19 cellular contexts compared by ENCODE assay signal in the genomic region with DNA sequence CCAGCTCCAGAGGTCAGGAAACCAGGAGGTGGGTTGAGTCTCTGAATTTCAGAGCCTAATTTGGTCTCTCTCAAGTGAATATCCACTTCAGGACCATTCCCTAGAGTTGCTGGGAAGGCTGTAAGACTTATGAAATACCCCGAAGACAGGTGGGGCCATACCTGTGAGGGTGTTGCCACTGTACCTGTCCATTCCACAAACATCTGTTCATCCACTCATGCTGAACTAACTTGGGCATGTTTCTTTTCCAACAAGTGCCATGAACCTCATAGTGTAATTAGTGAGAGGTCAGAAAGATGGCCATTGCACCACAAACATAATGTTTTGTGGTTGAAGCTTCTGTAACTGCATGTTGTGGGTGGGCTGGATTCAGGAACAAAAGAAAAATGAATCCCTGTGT. TPM values are rescaled to one million over a fixed set of nuclear protein-coding genes. Genes with fewer than 3 reads are reported as not detected.
A peak's percentile ranks its signal among the peaks of the same experiment; 100 is the strongest.
DNase-seq lines count a peak whose midpoint lies in the region; ATAC-seq and TF ChIP-seq lines count a peak whose summit lies in the region.
"Had no signal": no experiment of that assay in that cellular context is flagged by ENCODE, and none has a peak within 500 bp of the region (broad histone marks: within the 10 kb centered on the region; RNA-seq: fewer than 3 reads in every experiment).

No MANE protein-coding gene starts in this region.

- no peak for DNase-seq in activated naive CD4-positive, alpha-beta T cell treated with anti-CD3 and anti-CD28 coated beads, Interleukin-2, amount 50 U/mL, for 72 hours (ENCODE audit: low spot score in 2 of 2)
- DNase-seq in memory B cell (ENCODE audit: low spot score in 2 of 2) (no peak), GM20000 (ENCODE audit: low spot score) (no peak), NCI-H526 treated with DMSO at 0.1 percent for 48 hours (lab: John Stamatoyannopoulos, UW) (no peak), erythroblast (lab: John Stamatoyannopoulos, UW) (no peak)
- DNase-seq: activated CD4-positive, alpha-beta T cell treated with anti-CD3 and anti-CD28 coated beads, Interleukin-2, amount 50 U/mL, for 1 hour; activated effector memory CD4-positive, alpha-beta T cell treated with anti-CD3 and anti-CD28 coated beads, Interleukin-2, amount 50 U/mL, for 16 hours; BE2C; DMS153; effector memory CD8-positive, alpha-beta T cell; NCI-H146; NCI-H345; OCI-M1 had no signal

- H3K9me2 ChIP-seq in DOHH2 (replicated peaks; ENCODE audit: control insufficient read depth, low read length) = no peaks in the 10 kb centered on the region

- H3K27ac Mint-ChIP-seq in activated naive CD4-positive, alpha-beta T cell treated with anti-CD3 and anti-CD28 coated beads, Interleukin-2, amount 50 U/mL, for 72 hours = peak overlapping the region; percentile 62 to 97
- H3K27ac Mint-ChIP-seq in memory B cell = peak overlapping the region; percentile 87

- TF ChIP-seq EP300 in gastroesophageal sphincter (IDR thresholded peaks at IDR 0.05) = no peak

- H3K9me3 ChIP-seq in DOHH2 (ENCODE audit: control insufficient read depth, insufficient read depth, low read length) = no peaks in the 10 kb centered on the region
- no peaks in the 10 kb centered on the region for H3K9me3 ChIP-seq in gastroesophageal sphincter
- H3K9me3 ChIP-seq: BE2C, prostate gland had no signal

- H4K20me1 ChIP-seq in DOHH2 (ENCODE audit: control insufficient read depth, insufficient read depth, low read depth, low read length) = peaks cover 37% of the 10 kb centered on the region

- H3K4me2 ChIP-seq in DOHH2 (ENCODE audit: low read length) = peak overlapping the region; percentile 98

- H3K79me2 ChIP-seq in ACC112 (ENCODE audit: control insufficient read depth, insufficient read depth, low read length, unreplicated experiment) (peaks cover 94% of the 10 kb centered on the region), DOHH2 (ENCODE audit: control insufficient read depth, low read length) (peaks cover 100% of the 10 kb centered on the region)

- H3K27ac ChIP-seq in ACC112 (ENCODE audit: low read depth, low read length) (peak overlapping the region; percentile 17; the same call in 1 of the 2 replicates), DOHH2 (ENCODE audit: low read depth, low read length) (peak overlapping the region; percentile 95), gastroesophageal sphincter (peak overlapping the region in 2 of 4 donors; percentile 8 to 19)
- H3K27ac ChIP-seq: prostate gland had no signal

- H3K27me3 ChIP-seq in ACC112 (ENCODE audit: insufficient read depth, low read length) (no peaks in the 10 kb centered on the region), DOHH2 (ENCODE audit: control insufficient read depth, low read length) (no peaks in the 10 kb centered on the region), gastroesophageal sphincter (no peaks in the 10 kb centered on the region)
- H3K27me3 ChIP-seq: BE2C had no signal

- peaks cover 29% of the 10 kb centered on the region for H3K4me1 Mint-ChIP-seq in memory B cell

- no peaks in the 10 kb centered on the region for H3K9me3 Mint-ChIP-seq in activated naive CD4-positive, alpha-beta T cell treated with anti-CD3 and anti-CD28 coated beads, Interleukin-2, amount 50 U/mL, for 72 hours
- no peaks in the 10 kb centered on the region for H3K9me3 Mint-ChIP-seq in memory B cell
- H3K9me3 Mint-ChIP-seq: effector memory CD8-positive, alpha-beta T cell had no signal

- no peak overlapping the region for H2AFZ ChIP-seq in ACC112 (ENCODE audit: low read length, unreplicated experiment)

- H3F3A ChIP-seq in DOHH2 (ENCODE audit: control insufficient read depth, insufficient read depth) = peaks cover 47% of the 10 kb centered on the region

- peak in 1 of 2 donors; percentile 4 for ATAC-seq in activated naive CD4-positive, alpha-beta T cell treated with anti-CD3 and anti-CD28 coated beads, Interleukin-2, amount 50 U/mL, for 72 hours
- no peak for ATAC-seq in memory B cell (ENCODE audit: low read depth)
- no peak for ATAC-seq in gastroesophageal sphincter
- ATAC-seq: effector memory CD8-positive, alpha-beta T cell; left lobe of liver had no signal

- no peak for TF ChIP-seq CTCF in DOHH2 (IDR thresholded peaks at IDR 0.05; ENCODE audit: low read depth, low read length, poor library complexity, severe bottlenecking)
- TF ChIP-seq CTCF in GM20000 (IDR thresholded peaks at IDR 0.05; ENCODE audit: extremely low read depth, missing control alignments) = no peak
- no peak for TF ChIP-seq CTCF in gastroesophageal sphincter (IDR thresholded peaks at IDR 0.05)

- H3K36me3 Mint-ChIP-seq in activated naive CD4-positive, alpha-beta T cell treated with anti-CD3 and anti-CD28 coated beads, Interleukin-2, amount 50 U/mL, for 72 hours = peaks cover 0 to 19% of the 10 kb centered on the region in 2 donors
- peaks cover 4% of the 10 kb centered on the region for H3K36me3 Mint-ChIP-seq in memory B cell

- peak overlapping the region; percentile 78 for H3K4me3 Mint-ChIP-seq in memory B cell

- H3K36me3 ChIP-seq in ACC112 (ENCODE audit: insufficient read depth, low read length) = peaks cover 2% of the 10 kb centered on the region; the same call in 1 of the 2 replicates
- H3K36me3 ChIP-seq in DOHH2 (ENCODE audit: control insufficient read depth, low read length) = peaks cover 74% of the 10 kb centered on the region
- peaks cover 0 to 14% of the 10 kb centered on the region in 2 donors for H3K36me3 ChIP-seq in gastroesophageal sphincter
- H3K36me3 ChIP-seq: prostate gland had no signal

- H3K4me3 ChIP-seq in ACC112 (ENCODE audit: low read depth, low read length) (no peak overlapping the region), DOHH2 (ENCODE audit: low read length) (peak overlapping the region; percentile 76), gastroesophageal sphincter (no peak overlapping the region)
- H3K4me3 ChIP-seq: prostate gland, SK-N-MC had no signal

- WGBS in gastroesophageal sphincter (ENCODE audit: low coverage in 1 of 2), 2 donors = 86 to 100% methylated on average over 1 of the region's 1 CpG

- H3K4me1 ChIP-seq in ACC112 (ENCODE audit: control insufficient read depth, insufficient read depth, low read length, unreplicated experiment) = peaks cover 17% of the 10 kb centered on the region
- H3K4me1 ChIP-seq in DOHH2 (ENCODE audit: control insufficient read depth, low read length) = peaks cover 82% of the 10 kb centered on the region
- peaks cover 0 to 97% (median 20%) of the 10 kb centered on the region in 3 donors for H3K4me1 ChIP-seq in gastroesophageal sphincter
- H3K4me1 ChIP-seq: prostate gland had no signal

- H3K27me3 Mint-ChIP-seq in memory B cell = no peaks in the 10 kb centered on the region
- H3K27me3 Mint-ChIP-seq: effector memory CD8-positive, alpha-beta T cell had no signal

- TF ChIP-seq POLR2A in gastroesophageal sphincter (IDR thresholded peaks at IDR 0.05) (no peak), erythroblast (IDR thresholded peaks at IDR 0.05; ENCODE audit: low read length) (no peak)

RNA-seq across cellular contexts. Expression of gene ILF3, which starts 7.8 kb away (rescaled TPM):
- 100 to 1,000 TPM; 372 to 377 TPM for total RNA-seq in activated naive CD4-positive, alpha-beta T cell treated with anti-CD3 and anti-CD28 coated beads, Interleukin-2, amount 50 U/mL, for 72 hours
- 100 to 1,000 TPM in 3 of 4 donors, 10 to 100 TPM in 1; 67.2 to 128 (median 120) TPM for total RNA-seq in gastroesophageal sphincter

RNA-seq across cellular contexts. Expression of gene SLC44A2, which starts 36.6 kb away (rescaled TPM):
- 10 to 100 TPM; 81.3 to 92.0 TPM for total RNA-seq in activated naive CD4-positive, alpha-beta T cell treated with anti-CD3 and anti-CD28 coated beads, Interleukin-2, amount 50 U/mL, for 72 hours
- total RNA-seq in gastroesophageal sphincter = 10 to 100 TPM; 34.3 to 51.7 (median 41.5) TPM

RNA-seq across cellular contexts. Expression of gene QTRT1, which starts 39.3 kb away (rescaled TPM):
- total RNA-seq in activated naive CD4-positive, alpha-beta T cell treated with anti-CD3 and anti-CD28 coated beads, Interleukin-2, amount 50 U/mL, for 72 hours = 10 to 100 TPM; 47.4 to 48.4 TPM
- total RNA-seq in gastroesophageal sphincter = 10 to 100 TPM; 19.6 to 36.6 (median 22.7) TPM

RNA-seq across cellular contexts. Expression of gene DNM2, which starts 55.9 kb away (rescaled TPM):
- total RNA-seq in activated naive CD4-positive, alpha-beta T cell treated with anti-CD3 and anti-CD28 coated beads, Interleukin-2, amount 50 U/mL, for 72 hours = 100 to 1,000 TPM; 191 to 219 TPM
- total RNA-seq in gastroesophageal sphincter = 100 to 1,000 TPM in 2 of 4 donors, 10 to 100 TPM in 2; 79.1 to 115 (median 96.8) TPM
